8 cellular contexts compared by ENCODE assay signal in genomic region chr3:128784228-128784627, GRCh38. TPM values are rescaled to one million over a fixed set of nuclear protein-coding genes. Genes with fewer than 3 reads are reported as not detected.
DNase-seq lines count a peak whose midpoint lies in the region; ATAC-seq and TF ChIP-seq lines count a peak whose summit lies in the region.

No MANE protein-coding gene starts in this region.

- ATAC-seq in GM18858 (IDR thresholded peaks at IDR 0.05; ENCODE audit: unreplicated experiment) (no peak), HG03439 (IDR thresholded peaks at IDR 0.05; ENCODE audit: unreplicated experiment) (no peak), GM21737 (IDR thresholded peaks at IDR 0.05; ENCODE audit: unreplicated experiment) (no peak)

- H3K27me3 ChIP-seq in muscle layer of colon (ENCODE audit: control insufficient read depth in 1 of 2, insufficient read depth in 2 of 2, low read length in 2 of 2) = no peaks in the 10 kb centered on the region

- no peaks in the 10 kb centered on the region for H3K36me3 ChIP-seq in muscle layer of colon (ENCODE audit: insufficient read depth, low read length)

- H3K4me1 Mint-ChIP-seq in T-helper 1 cell treated with Interleukin-12 subunit alpha and Interleukin-12 subunit beta and Interleukin-4 antibody, amounts not matched to agents 30 μg/mL and 1 μg/mL, for 36 hours (ENCODE audit: low read depth) = peaks cover 65% of the 10 kb centered on the region
- peaks cover 71% of the 10 kb centered on the region for H3K4me1 Mint-ChIP-seq in chondrocyte (ENCODE audit: low read depth)

- H3K27me3 Mint-ChIP-seq in T-helper 1 cell treated with Interleukin-12 subunit alpha and Interleukin-12 subunit beta and Interleukin-4 antibody, amounts not matched to agents 30 μg/mL and 1 μg/mL, for 36 hours (ENCODE audit: low read depth) = no peaks in the 10 kb centered on the region
- no peaks in the 10 kb centered on the region for H3K27me3 Mint-ChIP-seq in chondrocyte (ENCODE audit: low read depth)

- H3K9ac ChIP-seq in muscle layer of colon (ENCODE audit: low read length) = no peak overlapping the region

- H3K4me3 Mint-ChIP-seq in T-helper 1 cell treated with Interleukin-12 subunit alpha and Interleukin-12 subunit beta and Interleukin-4 antibody, amounts not matched to agents 30 μg/mL and 1 μg/mL, for 36 hours = no peak overlapping the region
- H3K4me3 Mint-ChIP-seq in chondrocyte (ENCODE audit: unreplicated experiment) = no peak overlapping the region

- TF ChIP-seq CTCF in chondrocyte (IDR thresholded peaks at IDR 0.05) = peak; percentile 62

- H3K4me1 ChIP-seq in muscle layer of colon (ENCODE audit: insufficient read depth, low read length) = peaks cover 70% of the 10 kb centered on the region

- no peaks in the 10 kb centered on the region for H3K9me3 ChIP-seq in muscle layer of colon (ENCODE audit: low read length)

- no peaks in the 10 kb centered on the region for H3K9me3 Mint-ChIP-seq in T-helper 1 cell treated with Interleukin-12 subunit alpha and Interleukin-12 subunit beta and Interleukin-4 antibody, amounts not matched to agents 30 μg/mL and 1 μg/mL, for 36 hours
- H3K9me3 Mint-ChIP-seq in chondrocyte (ENCODE audit: low read depth) = no peaks in the 10 kb centered on the region

- H3K27ac Mint-ChIP-seq in T-helper 1 cell treated with Interleukin-12 subunit alpha and Interleukin-12 subunit beta and Interleukin-4 antibody, amounts not matched to agents 30 μg/mL and 1 μg/mL, for 36 hours = peak overlapping the region; percentile 1
- no peak overlapping the region for H3K27ac Mint-ChIP-seq in chondrocyte (ENCODE audit: unreplicated experiment)

- H3K4me3 ChIP-seq in muscle layer of colon (ENCODE audit: low read depth in 1 of 2, low read length in 2 of 2) = no peak overlapping the region

- peak overlapping the region; percentile 14 for H3K27ac ChIP-seq in muscle layer of colon (ENCODE audit: low read depth, low read length)

- DNase-seq in DMS 273 (lab: John Stamatoyannopoulos, UW; ENCODE audit: unreplicated experiment) (peak; percentile 46), DMS 273 treated with DMSO at 0.1 percent for 48 hours (lab: John Stamatoyannopoulos, UW) (no peak), chondrocyte (ENCODE audit: low spot score) (no peak)

- no peaks in the 10 kb centered on the region for H3K36me3 Mint-ChIP-seq in T-helper 1 cell treated with Interleukin-12 subunit alpha and Interleukin-12 subunit beta and Interleukin-4 antibody, amounts not matched to agents 30 μg/mL and 1 μg/mL, for 36 hours (ENCODE audit: low read depth)
- no peaks in the 10 kb centered on the region for H3K36me3 Mint-ChIP-seq in chondrocyte (ENCODE audit: low read depth)

RNA-seq across cellular contexts. Expression of gene RAB7A, which starts 58.2 kb away (rescaled TPM):
- 204 to 231 TPM (median 216 TPM) in 3 replicates for total RNA-seq in chondrocyte
